1 cellular context compared by ENCODE assay signal in the genomic region with DNA sequence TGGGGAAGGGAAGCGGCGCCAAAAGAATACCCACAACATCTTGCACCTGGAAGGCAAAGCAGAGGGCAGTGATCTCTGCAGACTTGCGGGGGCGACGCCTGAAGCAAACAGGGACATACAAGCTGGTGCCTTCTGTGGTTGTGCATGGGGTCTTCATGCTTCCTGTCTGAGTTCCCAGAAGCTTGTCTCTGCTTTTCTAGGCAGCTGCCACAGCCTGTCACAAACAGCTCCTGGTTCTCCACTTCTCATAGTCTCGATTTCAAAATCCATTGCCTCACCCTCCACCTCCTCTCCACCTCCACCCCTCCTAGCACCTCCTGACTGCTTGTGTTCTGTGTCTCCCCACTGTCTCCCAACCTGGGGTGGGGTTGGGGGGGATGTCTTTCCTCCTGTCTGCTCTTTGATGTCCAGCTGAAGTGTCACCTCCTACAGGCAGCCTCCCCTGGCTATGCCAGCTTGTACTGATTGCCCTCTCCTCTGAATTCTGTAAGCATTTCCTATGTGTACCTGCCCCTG.
TF ChIP-seq lines count a peak whose summit lies in the region.

No MANE protein-coding gene starts in this region.

TF ChIP-seq in H1, 55 proteins besides CTCF, POLR2A, EP300 and RAD21 (continued from another document):
- TF ChIP-seq CTBP2 (IDR thresholded peaks at IDR 0.05; ENCODE audit: borderline replicate concordance, insufficient read depth, insufficient read length, low read length) = no peak
- TF ChIP-seq SIRT6 (IDR thresholded peaks at IDR 0.05; ENCODE audit: low read length) = no peak
- TF ChIP-seq KDM5A (IDR thresholded peaks at IDR 0.05; ENCODE audit: low read length) = no peak
- TF ChIP-seq CEBPB (IDR thresholded peaks at IDR 0.05; ENCODE audit: low read depth, low read length) = no peak
- TF ChIP-seq RFX5 (IDR thresholded peaks at IDR 0.05; ENCODE audit: borderline replicate concordance, low read depth, low read length) = no peak
- no peak for TF ChIP-seq TBP (IDR thresholded peaks at IDR 0.05; ENCODE audit: low read depth, low read length)
- no peak for TF ChIP-seq SAP30 (IDR thresholded peaks at IDR 0.05; ENCODE audit: insufficient read depth, insufficient replicate concordance, low read length)
- TF ChIP-seq RXRA (IDR thresholded peaks at IDR 0.05; ENCODE audit: insufficient read depth, low read depth, low read length) = no peak
- TF ChIP-seq SP2 (IDR thresholded peaks at IDR 0.05; ENCODE audit: low read length) = no peak
- TF ChIP-seq CHD2 (IDR thresholded peaks at IDR 0.05; ENCODE audit: low read length) = no peak
- TF ChIP-seq SUZ12 (IDR thresholded peaks at IDR 0.05; ENCODE audit: low read length) = no peak
- TF ChIP-seq ASH2L (IDR thresholded peaks at IDR 0.05; ENCODE audit: low read length) = no peak
- no peak for TF ChIP-seq CREB1 (IDR thresholded peaks at IDR 0.05)
- TF ChIP-seq POU5F1 (IDR thresholded peaks at IDR 0.05; ENCODE audit: low read depth, low read length) = no peak
- no peak for TF ChIP-seq TCF12 (IDR thresholded peaks at IDR 0.05; ENCODE audit: low read depth, low read length)
- no peak for TF ChIP-seq HDAC2 (IDR thresholded peaks at IDR 0.05; ENCODE audit: borderline replicate concordance in 1 of 2, low read depth in 2 of 2, low read length in 2 of 2)
- TF ChIP-seq KDM1A (IDR thresholded peaks at IDR 0.05; ENCODE audit: borderline replicate concordance, low read length) = no peak
- TF ChIP-seq BACH1 (IDR thresholded peaks at IDR 0.05; ENCODE audit: low read length) = no peak
- TF ChIP-seq, protein P1, sequence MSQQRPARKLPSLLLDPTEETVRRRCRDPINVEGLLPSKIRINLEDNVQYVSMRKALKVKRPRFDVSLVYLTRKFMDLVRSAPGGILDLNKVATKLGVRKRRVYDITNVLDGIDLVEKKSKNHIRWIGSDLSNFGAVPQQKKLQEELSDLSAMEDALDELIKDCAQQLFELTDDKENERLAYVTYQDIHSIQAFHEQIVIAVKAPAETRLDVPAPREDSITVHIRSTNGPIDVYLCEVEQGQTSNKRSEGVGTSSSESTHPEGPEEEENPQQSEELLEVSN (IDR thresholded peaks at IDR 0.05) = no peak
